Comparison of ENCODE assay signal across 9 cellular contexts in the genomic region with DNA sequence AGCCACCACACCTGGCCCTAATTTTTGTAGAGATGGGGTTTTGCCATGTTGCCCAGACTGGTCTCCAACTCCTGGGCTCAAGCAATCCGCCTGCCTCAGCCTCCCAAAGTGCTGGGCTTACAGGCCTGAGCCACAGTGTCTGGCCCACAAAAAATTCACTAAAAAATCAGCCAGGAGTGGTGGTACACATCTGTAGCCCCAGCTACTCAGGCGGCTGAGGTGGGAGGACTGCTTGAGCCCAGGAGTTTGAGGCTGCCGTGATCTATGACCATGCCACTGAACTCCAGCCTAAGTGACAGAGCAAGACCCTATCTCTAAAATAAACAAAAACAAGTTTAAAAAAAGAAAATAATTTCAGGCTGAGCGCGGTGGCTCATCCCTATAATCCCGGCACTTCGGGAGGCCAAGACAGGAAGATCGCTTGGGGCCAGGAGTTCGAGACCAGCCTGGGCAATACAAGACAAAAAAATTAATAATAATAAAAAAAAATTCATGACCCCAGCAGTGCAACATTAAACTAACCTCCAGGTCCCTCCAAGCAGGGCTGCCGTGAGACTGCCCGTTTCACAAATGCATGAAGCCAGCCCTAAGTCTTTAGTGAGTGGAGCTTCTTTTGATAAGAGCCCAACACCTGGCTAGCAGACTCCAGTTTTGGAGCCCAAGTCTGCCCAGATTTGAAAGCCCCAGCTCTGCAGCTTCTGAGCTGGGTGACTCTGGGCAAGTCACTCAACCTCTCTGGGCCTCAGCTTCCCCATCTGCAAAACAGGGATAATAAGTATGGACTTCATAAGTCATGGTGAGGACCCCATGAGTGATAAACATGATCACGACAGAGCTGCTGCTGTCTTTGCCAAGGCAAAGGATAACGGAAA. TPM values are rescaled to one million over a fixed set of nuclear protein-coding genes. Genes with fewer than 3 reads are reported as not detected.
DNase-seq lines count a peak whose midpoint lies in the region; ATAC-seq, FAIRE-seq and TF ChIP-seq lines count a peak whose summit lies in the region.
"Had no signal": no experiment of that assay in that cellular context is flagged by ENCODE, and none has a peak within 500 bp of the region (broad histone marks: within the 10 kb centered on the region; RNA-seq: fewer than 3 reads in every experiment).

No MANE protein-coding gene starts in this region.

- H3K9me3 Mint-ChIP-seq in T-cell: no peaks in the 10 kb centered on the region

- H3K4me1 ChIP-seq in esophagus squamous epithelium: peaks cover 64 to 90% (median 65%) of the 10 kb centered on the region in 3 donors
- H3K4me1 ChIP-seq in gastrocnemius medialis: peaks cover 44 to 61% of the 10 kb centered on the region in 2 donors

- H3K36me3 ChIP-seq in esophagus squamous epithelium (peaks cover 12 to 42% (median 16%) of the 10 kb centered on the region in 3 donors), gastrocnemius medialis (peaks cover 0 to 11% of the 10 kb centered on the region in 2 donors)

- H3K4me3 ChIP-seq in GM08714 (ENCODE audit: low read length) (peak overlapping the region; percentile 41; the same call in 1 of the 2 replicates), esophagus squamous epithelium (peak overlapping the region in 3 of 4 donors; percentile 74 to 99 (median 81)), gastrocnemius medialis (peak overlapping the region; percentile 60 to 98 (median 86))

- CTCF ChIA-PET in T-cell (lab: Charles Lee): interaction anchor here in 1 of 2 donors (0.7 to 2.0 kb wide), 2 partner anchors 24 to 44 kb away, joined by 6 to 10 read pairs; no protein-coding TSS in a partner anchor

- WGBS in esophagus squamous epithelium, 2 donors: 36 to 38% methylated on average over 10 of the region's 13 CpGs

- TF ChIP-seq POLR2A in esophagus squamous epithelium (IDR thresholded peaks at IDR 0.05): no peak
- TF ChIP-seq POLR2A in gastrocnemius medialis (IDR thresholded peaks at IDR 0.05): no peak
- TF ChIP-seq POLR2A in GM12891 (IDR thresholded peaks at IDR 0.05; ENCODE audit: low read depth, low read length): no peak

- ATAC-seq in T-cell (replicated peaks in 1 of 4): no peak
- ATAC-seq in gastrocnemius medialis: no peak
- ATAC-seq in HG02885 (IDR thresholded peaks at IDR 0.05; ENCODE audit: poor library complexity, unreplicated experiment): no peak

- H3K9me3 ChIP-seq in esophagus squamous epithelium: no peaks in the 10 kb centered on the region
- no peaks in the 10 kb centered on the region for H3K9me3 ChIP-seq in gastrocnemius medialis

- H3K27me3 ChIP-seq in esophagus squamous epithelium (no peaks in the 10 kb centered on the region), gastrocnemius medialis (no peaks in the 10 kb centered on the region)

- no peak for FAIRE-seq in GM12891 (lab: Jason Lieb, UNC)
- FAIRE-seq: islet of Langerhans had no signal

- peak in 2 of 34 experiments; percentile 8 to 35 for DNase-seq in T-cell
- DNase-seq in esophagus squamous epithelium (lab: John Stamatoyannopoulos, UW): no peak
- no peak for DNase-seq in gastrocnemius medialis
- DNase-seq in OCI-M1 (lab: John Stamatoyannopoulos, UW): no peak
- DNase-seq in GM12891 (ENCODE audit: insufficient read length, low spot score): no peak
- no peak for DNase-seq in GF-D8 (lab: John Stamatoyannopoulos, UW)

- in situ Hi-C loops in gastrocnemius medialis (cut with MboI; ENCODE audit: low sequenced_read_pairs in 4 of 4): no loop called here

- intact Hi-C loops in esophagus squamous epithelium (cut with DNase I) (loop anchor here (5.0 kb wide), 1 partner anchor 41 kb away; a partner anchor contains a TSS), gastrocnemius medialis (cut with DNase I; ENCODE audit: low total_unique reads) (no loop called here)

- H3K27me3 Mint-ChIP-seq in T-cell: no peaks in the 10 kb centered on the region

- H3K36me3 Mint-ChIP-seq in T-cell: peaks cover 7% of the 10 kb centered on the region

- peak overlapping the region; percentile 83 to 90 (median 86) for H3K4me3 Mint-ChIP-seq in T-cell

- H3K27ac Mint-ChIP-seq in T-cell: peak overlapping the region; percentile 97 to 98

- POLR2A ChIA-PET in T-cell (lab: Charles Lee): interaction anchor here in 1 of 2 donors (0.7 to 3.4 kb wide), 3 partner anchors 9 to 408 kb away, joined by 3 to 22 read pairs (median 6); no protein-coding TSS in a partner anchor

- peaks cover 60 to 73% (median 61%) of the 10 kb centered on the region in 3 donors for H3K4me1 Mint-ChIP-seq in T-cell

- TF ChIP-seq CTCF in esophagus squamous epithelium (IDR thresholded peaks at IDR 0.05): no peak
- TF ChIP-seq CTCF in gastrocnemius medialis (IDR thresholded peaks at IDR 0.05 in 4 of 5, conservative IDR thresholded peaks at IDR 0.05 in 1 of 5): no peak

- H3K27ac ChIP-seq in esophagus squamous epithelium (peak overlapping the region; percentile 98 to 100 (median 100)), gastrocnemius medialis (peak overlapping the region; percentile 96 to 100 (median 98))

TF ChIP-seq in GM12891, 5 proteins besides CTCF, POLR2A, EP300 and RAD21:
- TF ChIP-seq POU2F2 (IDR thresholded peaks at IDR 0.05; ENCODE audit: low read depth, low read length): no peak
- TF ChIP-seq TAF1 (IDR thresholded peaks at IDR 0.05; ENCODE audit: low read depth, low read length): no peak
- no peak for TF ChIP-seq SPI1 (IDR thresholded peaks at IDR 0.05; ENCODE audit: low read depth, low read length)
- no peak for TF ChIP-seq PAX5 (IDR thresholded peaks at IDR 0.05; ENCODE audit: insufficient read depth, low read length, severe bottlenecking)
- no peak for TF ChIP-seq POLR2AphosphoS5 (IDR thresholded peaks at IDR 0.05; ENCODE audit: low read depth, low read length)

RNA-seq across cellular contexts. Expression of a gene that starts 38.6 kb away (rescaled TPM):
- total RNA-seq in T-cell (1 to 10 TPM in 3 of 5 donors, under 1 TPM in 1, not detected in 1; 0.85 to 2.3 (median 1.5) TPM), esophagus squamous epithelium (not detected), gastrocnemius medialis (not detected)
- polyA plus RNA-seq in GM12891 (2012; ENCODE audit: low read depth, missing spikeins): 2.0 TPM

RNA-seq across cellular contexts. Expression of a gene that starts 43.1 kb away (rescaled TPM):
- total RNA-seq in T-cell (1 to 10 TPM; 5.4 to 9.8 (median 9.0) TPM), esophagus squamous epithelium (10 to 100 TPM in 3 of 4 donors, 1 to 10 TPM in 1; 7.2 to 41.4 (median 16.9) TPM), gastrocnemius medialis (1 to 10 TPM; 3.9 to 6.3 (median 5.0) TPM)
- 4.1 TPM for polyA plus RNA-seq in GM12891 (2012; ENCODE audit: low read depth, missing spikeins)
